In the genomic region with DNA sequence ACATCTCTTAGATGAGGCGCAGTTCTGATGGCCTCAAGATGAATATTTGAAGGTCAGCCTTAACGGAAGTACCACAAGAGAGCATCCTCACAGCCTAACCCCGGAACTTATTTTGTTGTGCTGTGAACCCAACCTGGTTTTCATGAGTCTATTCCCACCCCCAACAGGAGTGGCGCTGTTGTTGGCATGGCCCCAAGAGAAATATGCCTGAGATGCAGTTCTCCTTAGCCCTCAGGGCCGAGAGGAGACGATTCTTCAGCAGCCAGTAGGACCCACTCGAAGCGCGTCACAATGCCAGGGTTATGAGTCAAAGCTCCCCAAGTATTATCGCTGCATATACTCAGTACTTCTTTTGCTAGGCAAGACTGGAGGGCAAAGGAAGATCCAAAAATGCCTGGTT, we compare ENCODE assay signal across 25 cellular contexts.
"Had no signal": no experiment of that assay in that cellular context is flagged by ENCODE, and none has a peak within 500 bp of the region (broad histone marks: within the 10 kb centered on the region; RNA-seq: fewer than 3 reads in every experiment).

No MANE protein-coding gene starts in this region.

- H3K36me3 Mint-ChIP-seq: stimulated activated effector memory CD8-positive, alpha-beta T cell treated with anti-CD3 and anti-CD28 coated beads, Interleukin-12 subunit alpha, Interleukin-12 subunit beta, amount 100 ng/mL, for 72 hours had no signal

- H3K27ac Mint-ChIP-seq: activated CD8-positive, alpha-beta memory T cell treated with anti-CD3 and anti-CD28 coated beads, Interleukin-2, amount 10 ng/mL, durations not matched to agents 7 days and 5 days; activated CD8-positive, alpha-beta T cell treated with anti-CD3 and anti-CD28 coated beads, Interleukin-2, amount 10 ng/mL, durations not matched to agents 7 days and 5 days; activated naive CD8-positive, alpha-beta T cell; activated T-cell treated with anti-CD3 and anti-CD28 coated beads, Interleukin-2, amount 50 U/mL, for 72 hours; nephron; progenitor cell of endocrine pancreas; stimulated activated effector memory CD8-positive, alpha-beta T cell treated with anti-CD3 and anti-CD28 coated beads, Interleukin-12 subunit alpha, Interleukin-12 subunit beta, amount 100 ng/mL, for 72 hours; stimulated activated naive CD8-positive, alpha-beta T cell treated with anti-CD3 and anti-CD28 coated beads, Interleukin-15, amount 100 ng/mL, for 72 hours; T-helper 1 cell treated with Interleukin-12 subunit alpha and Interleukin-12 subunit beta and Interleukin-4 antibody, amounts not matched to agents 30 μg/mL and 1 μg/mL, for 36 hours had no signal

- ATAC-seq: activated CD8-positive, alpha-beta memory T cell treated with anti-CD3 and anti-CD28 coated beads, Interleukin-2, amount 10 ng/mL, durations not matched to agents 7 days and 5 days; activated CD8-positive, alpha-beta T cell treated with anti-CD3 and anti-CD28 coated beads, Interleukin-2, amount 10 ng/mL, durations not matched to agents 7 days and 5 days; activated T-cell treated with anti-CD3 and anti-CD28 coated beads, Interleukin-2, amount 50 U/mL, for 72 hours; stimulated activated effector memory CD8-positive, alpha-beta T cell treated with anti-CD3 and anti-CD28 coated beads, Interleukin-12 subunit alpha, Interleukin-12 subunit beta, amount 100 ng/mL, for 72 hours; stimulated activated naive CD8-positive, alpha-beta T cell treated with anti-CD3 and anti-CD28 coated beads, Interleukin-15, amount 100 ng/mL, for 72 hours had no signal

- H3K36me3 ChIP-seq: left ventricle myocardium inferior, sigmoid colon, upper lobe of left lung, vagina had no signal

- DNase-seq: activated CD4-positive, alpha-beta T cell treated with anti-CD3 and anti-CD28 coated beads for 1 hour; activated CD8-positive, alpha-beta memory T cell treated with anti-CD3 and anti-CD28 coated beads, Interleukin-2, amount 10 ng/mL, durations not matched to agents 7 days and 5 days; activated CD8-positive, alpha-beta T cell treated with anti-CD3 and anti-CD28 coated beads, Interleukin-2, amount 10 ng/mL, durations not matched to agents 7 days and 5 days; activated naive CD4-positive, alpha-beta T cell treated with Interleukin-2 at 50 U/mL for 16 hours; activated T-cell treated with anti-CD3 and anti-CD28 coated beads, Interleukin-2, amount 50 U/mL, for 72 hours; anterior cingulate cortex; dermis blood vessel endothelial cell; effector CD4-positive, alpha-beta T cell; left ventricle myocardium inferior; retina; sigmoid colon; small intestine; stimulated activated CD4-positive, alpha-beta T cell treated with anti-CD3 and anti-CD28 coated beads, Interleukin-4, amount 100 ng/mL, for 24 hours; stimulated activated naive CD8-positive, alpha-beta T cell treated with anti-CD3 and anti-CD28 coated beads, Interleukin-15, amount 100 ng/mL, for 72 hours; substantia nigra; T-helper 9 cell; upper lobe of left lung had no signal

- H3K4me1 Mint-ChIP-seq: activated CD8-positive, alpha-beta memory T cell treated with anti-CD3 and anti-CD28 coated beads, Interleukin-2, amount 10 ng/mL, durations not matched to agents 7 days and 5 days; nephron; stimulated activated naive CD8-positive, alpha-beta T cell treated with anti-CD3 and anti-CD28 coated beads, Interleukin-15, amount 100 ng/mL, for 72 hours had no signal

- H3K4me1 ChIP-seq: left ventricle myocardium inferior, sigmoid colon, upper lobe of left lung, vagina had no signal

- H3K27me3 ChIP-seq: sigmoid colon, upper lobe of left lung, vagina had no signal

- H3K4me3 ChIP-seq: left ventricle myocardium inferior, lung, sigmoid colon, upper lobe of left lung, vagina had no signal

- H3K27ac ChIP-seq: left ventricle myocardium inferior, sigmoid colon, upper lobe of left lung, vagina had no signal

- H3K9me3 ChIP-seq: upper lobe of left lung, vagina had no signal

- H3K27me3 Mint-ChIP-seq: activated naive CD8-positive, alpha-beta T cell; central memory CD8-positive, alpha-beta T cell; stimulated activated naive CD8-positive, alpha-beta T cell treated with anti-CD3 and anti-CD28 coated beads, Interleukin-15, amount 100 ng/mL, for 72 hours had no signal

- H3K4me3 Mint-ChIP-seq: activated CD8-positive, alpha-beta memory T cell treated with anti-CD3 and anti-CD28 coated beads, Interleukin-2, amount 10 ng/mL, durations not matched to agents 7 days and 5 days; activated CD8-positive, alpha-beta T cell treated with anti-CD3 and anti-CD28 coated beads, Interleukin-2, amount 10 ng/mL, durations not matched to agents 7 days and 5 days; activated naive CD8-positive, alpha-beta T cell; activated T-cell treated with anti-CD3 and anti-CD28 coated beads, Interleukin-2, amount 50 U/mL, for 72 hours; central memory CD8-positive, alpha-beta T cell; nephron; stimulated activated effector memory CD8-positive, alpha-beta T cell treated with anti-CD3 and anti-CD28 coated beads, Interleukin-12 subunit alpha, Interleukin-12 subunit beta, amount 100 ng/mL, for 72 hours; stimulated activated naive CD8-positive, alpha-beta T cell treated with anti-CD3 and anti-CD28 coated beads, Interleukin-15, amount 100 ng/mL, for 72 hours; T-helper 1 cell treated with Interleukin-12 subunit alpha and Interleukin-12 subunit beta and Interleukin-4 antibody, amounts not matched to agents 30 μg/mL and 1 μg/mL, for 36 hours had no signal
